ENCODE assay signal across 26 cellular contexts in genomic region chr2:125543968-125544514, GRCh38.
DNase-seq lines count a peak whose midpoint lies in the region; ATAC-seq, FAIRE-seq and TF ChIP-seq lines count a peak whose summit lies in the region.
"Had no signal": no experiment of that assay in that cellular context is flagged by ENCODE, and none has a peak within 500 bp of the region (broad histone marks: within the 10 kb centered on the region; RNA-seq: fewer than 3 reads in every experiment).

No MANE protein-coding gene starts in this region.

- H3K4me2 ChIP-seq in A549: no peak overlapping the region
- H3K4me2 ChIP-seq: BLaER1 treated with 17β-estradiol and CSF1 and Interleukin-3, amounts not matched to agents 10 nM and 100 nM; PC-9 had no signal

- no peaks in the 10 kb centered on the region for H3K4me1 Mint-ChIP-seq in CD4-positive, alpha-beta memory T cell
- H3K4me1 Mint-ChIP-seq: T-cell had no signal

- no peak for TF ChIP-seq POLR2A in A549 (IDR thresholded peaks at IDR 0.05; ENCODE audit: low read length)

- H3K9me3 ChIP-seq in A549: no peaks in the 10 kb centered on the region
- H3K9me3 ChIP-seq in WERI-Rb-1 (ENCODE audit: severe bottlenecking): no peaks in the 10 kb centered on the region
- no peaks in the 10 kb centered on the region for H3K9me3 ChIP-seq in CD4-positive, alpha-beta memory T cell (ENCODE audit: control insufficient read depth in 1 of 2, low read length in 2 of 2)
- H3K9me3 ChIP-seq: BLaER1 treated with 17β-estradiol and CSF1 and Interleukin-3, amounts not matched to agents 10 nM and 100 nM; Caco-2 had no signal

- POLR2A ChIA-PET in A549 (lab: Yijun Ruan, JAX): no interaction called here
- POLR2A ChIA-PET in RWPE1 (lab: Yijun Ruan, JAX; ENCODE audit: low non-redundant PET): no interaction called here
- POLR2A ChIA-PET in CD4-positive, alpha-beta memory T cell (lab: Charles Lee; ENCODE audit: partially characterized antibody): no interaction called here

- 0% methylated on average over 1 of the region's 1 CpG for WGBS in A549 (ENCODE audit: missing lambda C conversion rate)

- no peaks in the 10 kb centered on the region for H3K36me3 Mint-ChIP-seq in CD4-positive, alpha-beta memory T cell
- H3K36me3 Mint-ChIP-seq: CD8-positive, alpha-beta T cell; T-cell had no signal

- no peak for TF ChIP-seq RAD21 in A549 (conservative IDR thresholded peaks at IDR 0.05 in 1 of 2, IDR thresholded peaks at IDR 0.05 in 1 of 2)

- intact Hi-C loops in left colon (cut with DNase I, micrococcal nuclease): no loop called here
- intact Hi-C loops in CD4-positive, alpha-beta memory T cell (cut with micrococcal nuclease): no loop called here

- no peak overlapping the region for H3K27ac Mint-ChIP-seq in CD4-positive, alpha-beta memory T cell
- H3K27ac Mint-ChIP-seq: CD8-positive, alpha-beta T cell; T-cell had no signal

- H3K4me3 Mint-ChIP-seq in CD4-positive, alpha-beta memory T cell: no peak overlapping the region
- H3K4me3 Mint-ChIP-seq: CD8-positive, alpha-beta T cell; T-cell had no signal

- no peaks in the 10 kb centered on the region for H3K27me3 ChIP-seq in WERI-Rb-1 (ENCODE audit: insufficient read depth, low read depth, severe bottlenecking)
- no peaks in the 10 kb centered on the region for H3K27me3 ChIP-seq in CD4-positive, alpha-beta memory T cell (ENCODE audit: insufficient read depth, low read length)
- H3K27me3 ChIP-seq: BLaER1 treated with 17β-estradiol and CSF1 and Interleukin-3, amounts not matched to agents 10 nM and 100 nM; SJSA1 had no signal

- H3K9me3 Mint-ChIP-seq in CD4-positive, alpha-beta memory T cell: peaks cover 2 to 24% (median 4%) of the 10 kb centered on the region in 8 donors

- no peak for TF ChIP-seq CTCF in A549 (IDR thresholded peaks at IDR 0.05)
- TF ChIP-seq CTCF in RWPE1 (conservative IDR thresholded peaks at IDR 0.05; ENCODE audit: low read depth): no peak
- TF ChIP-seq CTCF in WERI-Rb-1 (IDR thresholded peaks at IDR 0.05; ENCODE audit: low read depth, low read length): no peak

- no peak for DNase-seq in A549 (ENCODE audit: low read depth in 1 of 2, low spot score in 1 of 2)
- peak; percentile 72 for DNase-seq in DMS53 treated with DMSO at 0.1 percent for 48 hours (lab: John Stamatoyannopoulos, UW; ENCODE audit: unreplicated experiment)
- DNase-seq in RWPE1 (ENCODE audit: low spot score): peak; percentile 3
- DNase-seq in left colon: no peak
- no peak for DNase-seq in cortex of kidney (lab: John Stamatoyannopoulos, UW)
- DNase-seq in WERI-Rb-1: no peak
- DNase-seq in CD4-positive, alpha-beta memory T cell: no peak
- DNase-seq: Caco-2; CD8-positive, alpha-beta T cell; GM23248; H7; KBM-7; MM.1S; NCI-H1417; NCI-H1694; NCI-H2029 treated with DMSO at 0.1 percent for 48 hours; NCI-H345; NCI-H510A treated with DMSO at 0.1 percent for 48 hours; NCI-H748 treated with DMSO at 0.1 percent for 48 hours; NK-92 treated with Interleukin-12 subunit alpha and Interleukin-12 subunit beta, amount 100 ng/mL, for 24 hours; PC-9; Right ventricle myocardium superior; T-cell had no signal

- H3K4me1 ChIP-seq in A549: no peaks in the 10 kb centered on the region
- H3K4me1 ChIP-seq in CD4-positive, alpha-beta memory T cell (ENCODE audit: insufficient read depth, low read length): no peaks in the 10 kb centered on the region
- H3K4me1 ChIP-seq: BLaER1 treated with 17β-estradiol and CSF1 and Interleukin-3, amounts not matched to agents 10 nM and 100 nM; Caco-2; SJSA1 had no signal

- no peak overlapping the region for H3K27ac ChIP-seq in A549
- no peak overlapping the region for H3K27ac ChIP-seq in RWPE1
- no peak overlapping the region for H3K27ac ChIP-seq in WERI-Rb-1
- no peak overlapping the region for H3K27ac ChIP-seq in CD4-positive, alpha-beta memory T cell (ENCODE audit: low read depth, low read length)
- H3K27ac ChIP-seq: BLaER1 treated with 17β-estradiol and CSF1 and Interleukin-3, amounts not matched to agents 10 nM and 100 nM; GM23248; HL-60; PC-9; SJSA1 had no signal

- CTCF ChIA-PET in A549 (lab: Yijun Ruan, JAX): no interaction called here
- CTCF ChIA-PET in RWPE1 (lab: Yijun Ruan, JAX): no interaction called here
- CTCF ChIA-PET in CD4-positive, alpha-beta memory T cell (lab: Charles Lee; ENCODE audit: partially characterized antibody): no interaction called here

- FAIRE-seq in A549 (lab: Jason Lieb, UNC): no peak

- H3K4me3 ChIP-seq in A549 (no peak overlapping the region), WERI-Rb-1 (ENCODE audit: low read depth, low read length) (no peak overlapping the region)
- H3K4me3 ChIP-seq in CD4-positive, alpha-beta memory T cell (ENCODE audit: low read length in 2 of 2): no peak overlapping the region
- H3K4me3 ChIP-seq: BLaER1 treated with 17β-estradiol and CSF1 and Interleukin-3, amounts not matched to agents 10 nM and 100 nM; GM23248; PC-9; SJSA1 had no signal

- H3K36me3 ChIP-seq in WERI-Rb-1: no peaks in the 10 kb centered on the region
- no peaks in the 10 kb centered on the region for H3K36me3 ChIP-seq in CD4-positive, alpha-beta memory T cell (ENCODE audit: insufficient read depth, low read length)
- H3K36me3 ChIP-seq: BLaER1 treated with 17β-estradiol and CSF1 and Interleukin-3, amounts not matched to agents 10 nM and 100 nM; SJSA1 had no signal

- ATAC-seq in A549: no peak
- ATAC-seq in left colon: peak; percentile 42
- ATAC-seq: CD8-positive, alpha-beta T cell; T-cell had no signal

- TF ChIP-seq EP300 in A549 (IDR thresholded peaks at IDR 0.05): no peak

- H3K27me3 Mint-ChIP-seq in CD4-positive, alpha-beta memory T cell: no peaks in the 10 kb centered on the region
- H3K27me3 Mint-ChIP-seq: T-cell had no signal

TF ChIP-seq in A549, 52 proteins besides CTCF, POLR2A, EP300 and RAD21:
- TF ChIP-seq FOSL2 (IDR thresholded peaks at IDR 0.05) (no peak), FOSL2 (CRISPR knock-in tag; IDR thresholded peaks at IDR 0.05) (peak; percentile 23; the same call in 1 of the 2 replicates), MAFK (IDR thresholded peaks at IDR 0.05; ENCODE audit: partially characterized antibody) (peak; percentile 20), CHD4 (IDR thresholded peaks at IDR 0.05; ENCODE audit: borderline replicate concordance) (no peak)

Comparison
In these comparisons a context has a peak if more than half of its experiments do, and no peak if none do; other contexts are left out.
1. DNase-seq: peak in DMS53 treated with DMSO at 0.1 percent for 48 hours (single experiment) and RWPE1 (single experiment); none in A549 (0 of 2), left colon (0 of 2), cortex of kidney (single experiment), WERI-Rb-1 (single experiment) and CD4-positive, alpha-beta memory T cell (0 of 5).